ENCODE assay signal across 26 cellular contexts in the genomic region with DNA sequence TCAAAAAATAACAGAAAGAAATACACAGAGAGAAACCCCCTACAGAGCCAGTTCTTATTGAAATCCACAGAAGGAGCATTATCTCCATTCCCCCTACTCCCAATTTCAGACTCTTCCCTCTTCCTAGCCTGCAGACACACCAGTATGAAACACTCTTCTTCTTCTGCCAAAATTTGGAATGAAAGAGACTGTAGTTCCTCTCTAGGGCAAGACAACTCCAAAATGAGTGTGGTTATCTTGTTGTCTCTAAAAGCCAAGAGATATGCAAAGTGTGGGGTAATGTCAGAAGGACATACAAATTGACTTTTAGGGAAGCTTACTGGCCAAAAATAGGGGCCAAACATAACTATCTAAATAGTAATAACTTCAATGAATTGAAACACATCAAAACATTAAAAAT.
"Had no signal": no experiment of that assay in that cellular context is flagged by ENCODE, and none has a peak within 500 bp of the region (broad histone marks: within the 10 kb centered on the region; RNA-seq: fewer than 3 reads in every experiment).

No MANE protein-coding gene starts in this region.

- H3K36me3 Mint-ChIP-seq: activated naive CD8-positive, alpha-beta T cell; brain; WTC11 had no signal

- H3K4me3 Mint-ChIP-seq: activated naive CD4-positive, alpha-beta T cell treated with anti-CD3 and anti-CD28 coated beads for 36 hours; activated naive CD8-positive, alpha-beta T cell; activated T-cell treated with anti-CD3 and anti-CD28 coated beads, Interleukin-2, amount 50 U/mL, for 4 hours; activated T-helper 17 cell treated with anti-CD3 and anti-CD28 coated beads, Interleukin-2, amount 50 U/mL, for 72 hours; brain; T-helper 17 cell; WTC11 had no signal

- H3K27me3 ChIP-seq: cardiac muscle cell had no signal

- H3K27ac ChIP-seq: cardiac muscle cell had no signal

- H3K36me3 ChIP-seq: cardiac muscle cell had no signal

- H3K27ac Mint-ChIP-seq: activated naive CD4-positive, alpha-beta T cell treated with anti-CD3 and anti-CD28 coated beads for 36 hours; activated naive CD8-positive, alpha-beta T cell; activated T-helper 17 cell treated with anti-CD3 and anti-CD28 coated beads, Interleukin-2, amount 50 U/mL, for 72 hours; brain; T-helper 17 cell; WTC11 had no signal

- H3K4me1 Mint-ChIP-seq: activated T-helper 17 cell treated with anti-CD3 and anti-CD28 coated beads, Interleukin-2, amount 50 U/mL, for 72 hours; brain; T-helper 17 cell; WTC11 had no signal

- DNase-seq: activated CD4-positive, alpha-beta T cell treated with anti-CD3 and anti-CD28 coated beads for 48 hours; activated CD4-positive, alpha-beta T cell treated with anti-CD3 and anti-CD28 coated beads, Interleukin-2, amount 50 U/mL, for 48 hours; activated CD4-positive, CD25-positive, alpha-beta regulatory T cell treated with anti-CD3 and anti-CD28 coated beads, Interleukin-2, amount 50 U/mL, for 72 hours; activated gamma-delta T cell; activated naive CD4-positive, alpha-beta T cell treated with anti-CD3 and anti-CD28 coated beads for 36 hours; activated T-cell treated with anti-CD3 and anti-CD28 coated beads, Interleukin-2, amount 50 U/mL, for 4 hours; amygdala; IMR-90; Kasumi-1; KBM-7; NCI-H1048; NCI-H146; NCI-H187 treated with DMSO at 0.1 percent for 48 hours; NCI-H2081 treated with DMSO at 0.1 percent for 48 hours; NCI-H446 treated with DMSO at 0.1 percent for 48 hours; NCI-H524 treated with DMSO at 0.1 percent for 48 hours; NCI-H82; OCI-M1; SIG-M5; T-helper 17 cell; T-helper 9 cell had no signal

- H3K27me3 Mint-ChIP-seq: activated naive CD8-positive, alpha-beta T cell; activated T-helper 17 cell treated with anti-CD3 and anti-CD28 coated beads, Interleukin-2, amount 50 U/mL, for 72 hours; brain; T-helper 17 cell had no signal

- H3K4me3 ChIP-seq: cardiac muscle cell had no signal

- ATAC-seq: activated T-cell treated with anti-CD3 and anti-CD28 coated beads, Interleukin-2, amount 50 U/mL, for 4 hours; activated T-helper 17 cell treated with anti-CD3 and anti-CD28 coated beads, Interleukin-2, amount 50 U/mL, for 72 hours; T-helper 17 cell; WTC11 had no signal
